7 cellular contexts compared by ENCODE assay signal in the genomic region with DNA sequence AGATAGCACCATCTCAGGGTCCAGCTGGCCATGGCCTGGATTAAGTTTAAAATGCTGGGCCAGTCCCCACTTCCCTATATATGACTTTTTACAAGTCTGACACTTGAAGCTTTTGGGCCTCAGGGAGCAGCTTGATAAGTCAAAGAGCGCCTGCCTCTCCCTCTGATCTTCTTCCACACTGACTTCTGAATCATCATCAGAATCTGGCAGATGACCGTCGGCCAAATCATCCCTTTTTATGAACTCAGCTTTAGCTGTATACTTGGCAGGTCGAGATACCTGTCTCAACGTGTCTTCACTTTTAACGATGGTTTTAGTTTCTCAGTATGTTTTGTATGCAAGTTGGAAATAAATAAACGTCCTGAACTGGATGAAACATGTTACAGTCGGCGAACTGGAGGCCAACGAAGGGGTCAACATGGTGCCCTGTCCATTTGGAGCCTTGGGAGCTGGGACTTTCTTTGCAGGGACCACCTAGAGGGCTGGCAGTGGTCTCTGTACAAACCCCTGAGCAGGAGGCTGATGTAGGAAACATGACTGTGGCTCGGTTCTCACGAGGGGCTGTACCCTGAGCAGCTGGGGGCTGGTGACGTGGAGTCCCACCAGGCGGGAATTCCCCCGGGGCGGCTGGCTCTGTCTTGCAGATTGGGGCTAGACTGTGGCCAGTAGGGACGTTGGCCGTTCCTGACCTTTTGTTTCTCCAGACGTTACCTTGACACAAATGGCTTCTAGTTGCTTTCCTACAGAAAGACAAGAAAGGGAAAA.
DNase-seq lines count a peak whose midpoint lies in the region; ATAC-seq, FAIRE-seq and TF ChIP-seq lines count a peak whose summit lies in the region.
"Not testable (repeated sequence)": the region's sequence is repeated elsewhere in the genome, so short reads cannot be mapped to it uniquely, and the experiment has no call there.

No MANE protein-coding gene starts in this region.

- WGBS in GM12878 (ENCODE audit: insufficient coverage, insufficient replicate concordance, low lambda C conversion rate, missing lambda C conversion rate), result 85% methylated on average over 10 of the region's 19 CpGs
- WGBS in lower leg skin, 2 donors, result no CpG with 5 or more reads among the region's 19 CpGs
- 91% methylated on average over 4 of the region's 19 CpGs; no CpG with 5 or more reads in 4 of the 5 donors for WGBS in stomach, 5 donors

- not testable (repeated sequence) for H3K36me3 ChIP-seq in HCT116 (ENCODE audit: control insufficient read depth in 1 of 2, insufficient read depth in 2 of 2, low read length in 2 of 2); RWPE2 (ENCODE audit: low read depth); GM12878 (ENCODE audit: control insufficient read depth in 2 of 2, insufficient read depth in 2 of 2, low read length in 1 of 2); right atrium auricular region; stomach

- not testable (repeated sequence) for H3K9ac ChIP-seq in HCT116 (ENCODE audit: low read length); GM12878 (ENCODE audit: control insufficient read depth, insufficient read depth, low read length)

- H4K20me1 ChIP-seq in HCT116 (ENCODE audit: insufficient read depth); GM12878 (ENCODE audit: control insufficient read depth, insufficient read depth): not testable (repeated sequence)

- TF ChIP-seq EP300 in GM12878 (IDR thresholded peaks at IDR 0.05; ENCODE audit: borderline replicate concordance in 1 of 2, control insufficient read depth in 1 of 2, low read depth in 2 of 2, low read length in 2 of 2); stomach (IDR thresholded peaks at IDR 0.05): not testable (repeated sequence)

- POLR2A ChIA-PET in HCT116 (lab: Charles Lee); GM12878 (lab: Charles Lee): not testable (repeated sequence)

- H3K4me2 ChIP-seq in HCT116 (ENCODE audit: low read length); GM12878 (ENCODE audit: control insufficient read depth, insufficient read depth): not testable (repeated sequence)

- not testable (repeated sequence) for H2AFZ ChIP-seq in HCT116 (ENCODE audit: low read depth, low read length, poor library complexity, severe bottlenecking); GM12878 (ENCODE audit: control insufficient read depth, low read depth, low read length)

- intact Hi-C loops in HCT116 (cut with micrococcal nuclease); GM12878 (cut with micrococcal nuclease; ENCODE audit: unreplicated experiment); lower leg skin (cut with DNase I; ENCODE audit: low total_unique reads); stomach (cut with DNase I; ENCODE audit: low total_unique reads): not testable (repeated sequence)

- not testable (repeated sequence) for H3K9me2 ChIP-seq in HCT116 (ENCODE audit: insufficient read depth)

- SMC1A ChIA-PET in GM12878 (lab: Charles Lee; ENCODE audit: uncharacterized antibody, unreplicated experiment), result not testable (repeated sequence)

- H3K4me1 ChIP-seq in HCT116 (ENCODE audit: control insufficient read depth in 1 of 2, insufficient read depth in 2 of 2, low read length in 2 of 2); RWPE2 (ENCODE audit: insufficient read depth, poor library complexity, severe bottlenecking); GM12878 (ENCODE audit: control insufficient read depth, insufficient read depth, low read length); right atrium auricular region; stomach: not testable (repeated sequence)

- H3K4me3 ChIP-seq in HCT116 (replicated peaks in 1 of 2; ENCODE audit: low read depth in 1 of 2, low read length in 2 of 2); RWPE2 (ENCODE audit: severe bottlenecking); GM12878; right atrium auricular region; lower leg skin (ENCODE audit: low read depth, poor library complexity, severe bottlenecking); stomach: not testable (repeated sequence)

- not testable (repeated sequence) for H3K27me3 ChIP-seq in HCT116 (ENCODE audit: insufficient read depth, low read length); RWPE2 (ENCODE audit: insufficient read depth, poor library complexity, severe bottlenecking); GM12878 (replicated peaks in 1 of 2; ENCODE audit: control insufficient read depth in 2 of 2, insufficient read depth in 2 of 2, low read length in 1 of 2); right atrium auricular region; stomach

- not testable (repeated sequence) for H3K27ac ChIP-seq in HCT116 (ENCODE audit: low read depth, low read length); RWPE2 (ENCODE audit: poor library complexity, severe bottlenecking); GM12878 (ENCODE audit: control insufficient read depth, insufficient read depth); right atrium auricular region; stomach

- not testable (repeated sequence) for TF ChIP-seq POLR2A in HCT116 (IDR thresholded peaks at IDR 0.05; ENCODE audit: borderline replicate concordance, extremely low read depth, insufficient read depth, insufficient read length); GM12878 (IDR thresholded peaks at IDR 0.05; ENCODE audit: low read depth, low read length); lower leg skin (IDR thresholded peaks at IDR 0.05); stomach (IDR thresholded peaks at IDR 0.05)

- not testable (repeated sequence) for TF ChIP-seq CTCF in HCT116 (IDR thresholded peaks at IDR 0.05 in 2 of 3, conservative IDR thresholded peaks at IDR 0.05 in 1 of 3; ENCODE audit: borderline replicate concordance in 1 of 3, insufficient read depth in 1 of 3, low read depth in 2 of 3, low read length in 2 of 3); RWPE2 (IDR thresholded peaks at IDR 0.05; ENCODE audit: poor library complexity, severe bottlenecking); GM12878 (IDR thresholded peaks at IDR 0.05 in 2 of 3, conservative IDR thresholded peaks at IDR 0.05 in 1 of 3; ENCODE audit: control insufficient read depth in 2 of 3, extremely low read depth in 1 of 3, insufficient read depth in 1 of 3, low read depth in 3 of 3, low read length in 3 of 3); right atrium auricular region (IDR thresholded peaks at IDR 0.05); lower leg skin (IDR thresholded peaks at IDR 0.05); stomach (IDR thresholded peaks at IDR 0.05)

- H3K9me3 ChIP-seq in HCT116 (ENCODE audit: control insufficient read depth in 1 of 2, insufficient read depth in 1 of 2, low read depth in 1 of 2, low read length in 2 of 2); RWPE2 (ENCODE audit: severe bottlenecking); GM12878 (replicated peaks; ENCODE audit: control insufficient read depth, insufficient read depth, low read length); right atrium auricular region; stomach: not testable (repeated sequence)

- BruUV-seq in HCT116 (replicated peaks; lab: Mats Ljungman, UMichigan) (TSS peak; percentile 13), GM12878 (replicated peaks; lab: Mats Ljungman, UMichigan) (TSS peak; percentile 29)

- in situ Hi-C loops in GM12878 (cut with MboI), result not testable (repeated sequence)

- not testable (repeated sequence) for FAIRE-seq in GM12878 (lab: Jason Lieb, UNC)

- not testable (repeated sequence) for ATAC-seq in HCT116, GM12878
- peak; percentile 66 for ATAC-seq in RWPE2 (ENCODE audit: low read depth)
- peak; percentile 91 for ATAC-seq in esophagus mucosa

- RAD21 ChIA-PET in HCT116 (lab: Charles Lee; ENCODE audit: low non-redundant PET in 1 of 2, low total read pairs in 2 of 2, uncharacterized antibody in 2 of 2, unreplicated experiment in 2 of 2); GM12878 (lab: Charles Lee; ENCODE audit: unreplicated experiment): not testable (repeated sequence)

- DNase-seq in HCT116 (ENCODE audit: low read depth, low spot score); RWPE2 (ENCODE audit: low spot score); GM12878 (ENCODE audit: low read depth, low spot score): not testable (repeated sequence)
- DNase-seq in right atrium auricular region (ENCODE audit: low spot score) (peak; percentile 30), lower leg skin (ENCODE audit: low spot score in 2 of 2) (peak; percentile 0 to 34), stomach (peak; percentile 8)

- H3K79me2 ChIP-seq in HCT116 (ENCODE audit: insufficient read depth, low read length); GM12878 (ENCODE audit: control insufficient read depth, insufficient read depth, low read length): not testable (repeated sequence)

- CTCF ChIA-PET in HCT116 (lab: Charles Lee); GM12878 (lab: Yijun Ruan, JAX): not testable (repeated sequence)

- not testable (repeated sequence) for TF ChIP-seq RAD21 in HCT116 (IDR thresholded peaks at IDR 0.05; ENCODE audit: low read depth); GM12878 (IDR thresholded peaks at IDR 0.05; ENCODE audit: insufficient read depth, low read depth, low read length)
